In the genomic region with DNA sequence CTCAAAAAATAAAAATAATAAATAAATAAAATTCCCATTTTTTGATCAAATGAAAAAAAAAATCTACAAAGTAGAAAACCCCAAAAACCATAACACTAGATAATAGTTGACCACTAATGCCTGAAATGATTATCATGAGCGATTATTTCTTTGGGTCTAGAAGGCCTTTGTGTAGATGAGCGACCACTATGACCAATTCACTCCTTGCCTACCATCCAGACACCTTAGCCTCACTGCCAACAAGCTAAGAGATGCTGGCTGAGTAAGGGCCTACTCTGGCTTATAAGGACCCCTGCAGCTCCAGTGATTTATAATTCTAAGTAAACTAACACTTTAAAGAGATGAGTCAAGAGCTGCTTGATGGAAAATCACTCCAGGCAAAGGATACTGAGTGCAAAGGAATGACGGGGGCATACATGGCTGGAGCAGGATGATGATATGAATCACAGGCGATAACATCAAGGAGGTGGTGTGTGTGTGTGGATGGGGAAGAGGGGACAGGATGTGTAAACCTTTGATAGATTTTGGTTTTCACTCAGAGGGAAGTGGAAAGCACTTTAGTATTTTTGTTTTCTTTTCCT, we compare ENCODE assay signal across 15 cellular contexts. TPM values are rescaled to one million over a fixed set of nuclear protein-coding genes. Genes with fewer than 3 reads are reported as not detected.
DNase-seq lines count a peak whose midpoint lies in the region; ATAC-seq, FAIRE-seq and TF ChIP-seq lines count a peak whose summit lies in the region.
"Had no signal": no experiment of that assay in that cellular context is flagged by ENCODE, and none has a peak within 500 bp of the region (broad histone marks: within the 10 kb centered on the region; RNA-seq: fewer than 3 reads in every experiment).

No MANE protein-coding gene starts in this region.

- H3K27ac ChIP-seq in A549 = peak overlapping the region; percentile 75 to 94
- H3K27ac ChIP-seq: dorsolateral prefrontal cortex, sigmoid colon, testis had no signal

- no peaks in the 10 kb centered on the region for H3K9me3 Mint-ChIP-seq in activated T-helper 1 cell treated with anti-CD3 and anti-CD28 coated beads, Interleukin-12 subunit alpha, Interleukin-12 subunit beta, Interleukin-2, Interleukin-4 antibody, amounts not matched to agents 30 ng/mL and 10 ng/mL and 1 ng/mL, durations not matched to agents 14 hours and 24 hours and 36 hours
- H3K9me3 Mint-ChIP-seq: activated CD4-positive, alpha-beta memory T cell treated with anti-CD3 and anti-CD28 coated beads, Interleukin-2, amount 10 ng/mL, durations not matched to agents 7 days and 5 days; activated naive CD4-positive, alpha-beta T cell treated with anti-CD3 and anti-CD28 coated beads, Interleukin-2, amount 10 ng/mL, durations not matched to agents 7 days and 5 days had no signal

- DNase-seq in A549 (ENCODE audit: low read depth in 1 of 2, low spot score in 1 of 2) (peak; percentile 82 to 92), HEK293T (ENCODE audit: extremely low spot score) (no peak), adipocyte (ENCODE audit: low read depth) (peak; percentile 73), foreskin fibroblast (peak; percentile 88 to 92), NCI-H526 (lab: John Stamatoyannopoulos, UW) (no peak)
- no peak for DNase-seq in activated T-helper 1 cell treated with anti-CD3 and anti-CD28 coated beads, Interleukin-12 subunit alpha, Interleukin-12 subunit beta, Interleukin-2, Interleukin-4 antibody, amounts not matched to agents 30 ng/mL and 10 ng/mL and 1 ng/mL, durations not matched to agents 14 hours and 24 hours and 36 hours (ENCODE audit: low spot score)
- DNase-seq: activated CD4-positive, alpha-beta memory T cell treated with anti-CD3 and anti-CD28 coated beads, Interleukin-2, amount 10 ng/mL, durations not matched to agents 7 days and 5 days; activated naive CD4-positive, alpha-beta T cell treated with anti-CD3 and anti-CD28 coated beads, Interleukin-2, amount 10 ng/mL, durations not matched to agents 7 days and 5 days; dorsolateral prefrontal cortex; NCI-H1694; sigmoid colon; testis had no signal

- no peak overlapping the region for H3K27ac Mint-ChIP-seq in activated T-helper 1 cell treated with anti-CD3 and anti-CD28 coated beads, Interleukin-12 subunit alpha, Interleukin-12 subunit beta, Interleukin-2, Interleukin-4 antibody, amounts not matched to agents 30 ng/mL and 10 ng/mL and 1 ng/mL, durations not matched to agents 14 hours and 24 hours and 36 hours
- H3K27ac Mint-ChIP-seq: activated CD4-positive, alpha-beta memory T cell treated with anti-CD3 and anti-CD28 coated beads, Interleukin-2, amount 10 ng/mL, durations not matched to agents 7 days and 5 days; activated naive CD4-positive, alpha-beta T cell treated with anti-CD3 and anti-CD28 coated beads, Interleukin-2, amount 10 ng/mL, durations not matched to agents 7 days and 5 days had no signal

- TF ChIP-seq EP300 in A549 (IDR thresholded peaks at IDR 0.05) = peak; percentile 85 to 89; a peak in 3 of 5 replicates

- peak; percentile 82 for FAIRE-seq in A549 (lab: Jason Lieb, UNC)
- FAIRE-seq: G401.6 had no signal

- H3K27me3 ChIP-seq in adipocyte (replicated peaks; ENCODE audit: control insufficient read depth, insufficient read depth, low read length) = no peaks in the 10 kb centered on the region
- H3K27me3 ChIP-seq: testis had no signal

- no peak overlapping the region for H3K9ac ChIP-seq in adipocyte (ENCODE audit: low read length)

- ATAC-seq in A549 (peak; percentile 72 to 74), HG02571 (IDR thresholded peaks at IDR 0.05; ENCODE audit: unreplicated experiment) (no peak), GM19023 (IDR thresholded peaks at IDR 0.05; ENCODE audit: unreplicated experiment) (no peak)

- peak overlapping the region; percentile 59 for H3K4me2 ChIP-seq in A549

- H3K36me3 ChIP-seq in adipocyte (ENCODE audit: control insufficient read depth, insufficient read depth, low read length, severe bottlenecking) = no peaks in the 10 kb centered on the region
- H3K36me3 ChIP-seq: sigmoid colon had no signal

- H3K4me1 ChIP-seq in A549 = peaks cover 65% of the 10 kb centered on the region
- H3K4me1 ChIP-seq in adipocyte (ENCODE audit: control insufficient read depth, insufficient read depth, low read length) = peaks cover 3% of the 10 kb centered on the region
- H3K4me1 ChIP-seq: testis had no signal

- peaks cover 38% of the 10 kb centered on the region for H3K27me3 Mint-ChIP-seq in activated T-helper 1 cell treated with anti-CD3 and anti-CD28 coated beads, Interleukin-12 subunit alpha, Interleukin-12 subunit beta, Interleukin-2, Interleukin-4 antibody, amounts not matched to agents 30 ng/mL and 10 ng/mL and 1 ng/mL, durations not matched to agents 14 hours and 24 hours and 36 hours (ENCODE audit: insufficient read depth)

- H3K4me3 ChIP-seq in A549 (no peak overlapping the region), adipocyte (ENCODE audit: low read length) (no peak overlapping the region), foreskin fibroblast (ENCODE audit: low read depth in 1 of 2, low read length in 2 of 2) (no peak overlapping the region)
- H3K4me3 ChIP-seq: dorsolateral prefrontal cortex, sigmoid colon, testis had no signal

- intact Hi-C loops in activated T-helper 1 cell treated with anti-CD3 and anti-CD28 coated beads, Interleukin-12 subunit alpha, Interleukin-12 subunit beta, Interleukin-2, Interleukin-4 antibody, amounts not matched to agents 30 ng/mL and 10 ng/mL and 1 ng/mL, durations not matched to agents 14 hours and 24 hours and 36 hours (cut with micrococcal nuclease) = no loop called here

- no peaks in the 10 kb centered on the region for H3K36me3 Mint-ChIP-seq in activated T-helper 1 cell treated with anti-CD3 and anti-CD28 coated beads, Interleukin-12 subunit alpha, Interleukin-12 subunit beta, Interleukin-2, Interleukin-4 antibody, amounts not matched to agents 30 ng/mL and 10 ng/mL and 1 ng/mL, durations not matched to agents 14 hours and 24 hours and 36 hours (ENCODE audit: low read depth)
- H3K36me3 Mint-ChIP-seq: activated naive CD4-positive, alpha-beta T cell treated with anti-CD3 and anti-CD28 coated beads, Interleukin-2, amount 10 ng/mL, durations not matched to agents 7 days and 5 days had no signal

- TF ChIP-seq CTCF in A549 (IDR thresholded peaks at IDR 0.05) (no peak), foreskin fibroblast (IDR thresholded peaks at IDR 0.05; ENCODE audit: low read depth, low read length) (no peak)

- 11% methylated on average over 4 of the region's 4 CpGs for WGBS in A549 (ENCODE audit: missing lambda C conversion rate)

- POLR2A ChIA-PET in A549 (lab: Yijun Ruan, JAX) = interaction anchor here (0.8 to 3.0 kb wide), 6 partner anchors 9 to 410 kb away, joined by 3 to 24 read pairs (median 4); no protein-coding TSS in a partner anchor
- POLR2A ChIA-PET in HEK293T (lab: Yijun Ruan, JAX) = no interaction called here

- H3K4me3 Mint-ChIP-seq in activated T-helper 1 cell treated with anti-CD3 and anti-CD28 coated beads, Interleukin-12 subunit alpha, Interleukin-12 subunit beta, Interleukin-2, Interleukin-4 antibody, amounts not matched to agents 30 ng/mL and 10 ng/mL and 1 ng/mL, durations not matched to agents 14 hours and 24 hours and 36 hours = no peak overlapping the region
- H3K4me3 Mint-ChIP-seq: activated CD4-positive, alpha-beta memory T cell treated with anti-CD3 and anti-CD28 coated beads, Interleukin-2, amount 10 ng/mL, durations not matched to agents 7 days and 5 days; activated naive CD4-positive, alpha-beta T cell treated with anti-CD3 and anti-CD28 coated beads, Interleukin-2, amount 10 ng/mL, durations not matched to agents 7 days and 5 days had no signal

- H3K9me3 ChIP-seq in A549 (no peaks in the 10 kb centered on the region), adipocyte (ENCODE audit: control insufficient read depth, low read length) (no peaks in the 10 kb centered on the region)
- H3K9me3 ChIP-seq: sigmoid colon, testis had no signal

- CTCF ChIA-PET in A549 (lab: Yijun Ruan, JAX) = interaction anchor here (0.5 to 1.6 kb wide), 2 partner anchors 8 to 55 kb away, joined by 3 to 5 read pairs; no protein-coding TSS in a partner anchor
- CTCF ChIA-PET in HEK293T (lab: Yijun Ruan, JAX) = interaction anchor here (0.5 to 0.9 kb wide), 3 partner anchors 23 to 1455 kb away, joined by 3 to 6 read pairs (median 3); no protein-coding TSS in a partner anchor

- peak; percentile 45 to 47; a peak in 4 of 5 replicates for TF ChIP-seq RAD21 in A549 (conservative IDR thresholded peaks at IDR 0.05 in 1 of 2, IDR thresholded peaks at IDR 0.05 in 1 of 2)

- TF ChIP-seq POLR2A in A549 (IDR thresholded peaks at IDR 0.05; ENCODE audit: low read length) = no peak

- H3K4me1 Mint-ChIP-seq in activated T-helper 1 cell treated with anti-CD3 and anti-CD28 coated beads, Interleukin-12 subunit alpha, Interleukin-12 subunit beta, Interleukin-2, Interleukin-4 antibody, amounts not matched to agents 30 ng/mL and 10 ng/mL and 1 ng/mL, durations not matched to agents 14 hours and 24 hours and 36 hours (ENCODE audit: low read depth) = peaks cover 11% of the 10 kb centered on the region

TF ChIP-seq in A549, 52 proteins besides CTCF, POLR2A, EP300 and RAD21 (continues in another document):
- TF ChIP-seq JUN (IDR thresholded peaks at IDR 0.05) = peak; percentile 68 to 82; a peak in 4 of 5 replicates
- peak; percentile 99 for TF ChIP-seq GATA3 (IDR thresholded peaks at IDR 0.05; ENCODE audit: borderline replicate concordance)

RNA-seq across cellular contexts. Expression of a gene that starts 4.8 kb away (rescaled TPM):
- polyA plus RNA-seq in A549 (2011; rRNA removed) (226 and 328 TPM in 2 replicates), A549 (2017; fragmentation: RNase III; extraction: RNeasy Plus Mini Kit Qiagen cat#74134 plus additional on column Dnase treatment) (50.7 to 88.7 TPM (median 73.1 TPM) in 3 replicates)
- 44.4 and 70.1 TPM in 2 replicates for polyA plus RNA-seq in A549 (2012; cell fraction: cytosol; rRNA removed)
- 25.0 and 35.5 TPM in 2 replicates for polyA plus RNA-seq in A549 (2012; cell fraction: nucleus; rRNA removed)
- 228 and 243 TPM in 2 replicates for polyA minus RNA-seq in A549 (2011; rRNA and poly(A)+ RNA removed)
- 0.26 and 0.32 TPM in 2 replicates for total RNA-seq in activated T-helper 1 cell treated with anti-CD3 and anti-CD28 coated beads, Interleukin-12 subunit alpha, Interleukin-12 subunit beta, Interleukin-2, Interleukin-4 antibody, amounts not matched to agents 30 ng/mL and 10 ng/mL and 1 ng/mL, durations not matched to agents 14 hours and 24 hours and 36 hours

RNA-seq across cellular contexts. Expression of a gene that starts 35.7 kb away (rescaled TPM):
- polyA plus RNA-seq in A549 (2011; rRNA removed) (not detected in 2 replicates), A549 (2017; fragmentation: RNase III; extraction: RNeasy Plus Mini Kit Qiagen cat#74134 plus additional on column Dnase treatment) (not detected in 3 replicates)
- not detected in 2 replicates for polyA plus RNA-seq in A549 (2012; cell fraction: cytosol; rRNA removed)
- not detected in 2 replicates for polyA plus RNA-seq in A549 (2012; cell fraction: nucleus; rRNA removed)
- polyA minus RNA-seq in A549 (2011; rRNA and poly(A)+ RNA removed) = not detected in 2 replicates
- 0.67 and 1.5 TPM in 2 replicates for total RNA-seq in activated T-helper 1 cell treated with anti-CD3 and anti-CD28 coated beads, Interleukin-12 subunit alpha, Interleukin-12 subunit beta, Interleukin-2, Interleukin-4 antibody, amounts not matched to agents 30 ng/mL and 10 ng/mL and 1 ng/mL, durations not matched to agents 14 hours and 24 hours and 36 hours
- total RNA-seq: sigmoid colon had no signal

Comparison
In these comparisons a context has a peak if more than half of its experiments do, and no peak if none do; other contexts are left out.
1. ATAC-seq: peak in A549 (2 of 2); none in HG02571 (single experiment) and GM19023 (single experiment).
2. DNase-seq: peak in A549 (2 of 2), adipocyte (single experiment) and foreskin fibroblast (2 of 2); none in HEK293T (single experiment), NCI-H526 (0 of 2) and activated T-helper 1 cell treated with anti-CD3 and anti-CD28 coated beads, Interleukin-12 subunit alpha, Interleukin-12 subunit beta, Interleukin-2, Interleukin-4 antibody, amounts not matched to agents 30 ng/mL and 10 ng/mL and 1 ng/mL, durations not matched to agents 14 hours and 24 hours and 36 hours (single experiment).